17 cellular contexts compared by ENCODE assay signal in the genomic region with DNA sequence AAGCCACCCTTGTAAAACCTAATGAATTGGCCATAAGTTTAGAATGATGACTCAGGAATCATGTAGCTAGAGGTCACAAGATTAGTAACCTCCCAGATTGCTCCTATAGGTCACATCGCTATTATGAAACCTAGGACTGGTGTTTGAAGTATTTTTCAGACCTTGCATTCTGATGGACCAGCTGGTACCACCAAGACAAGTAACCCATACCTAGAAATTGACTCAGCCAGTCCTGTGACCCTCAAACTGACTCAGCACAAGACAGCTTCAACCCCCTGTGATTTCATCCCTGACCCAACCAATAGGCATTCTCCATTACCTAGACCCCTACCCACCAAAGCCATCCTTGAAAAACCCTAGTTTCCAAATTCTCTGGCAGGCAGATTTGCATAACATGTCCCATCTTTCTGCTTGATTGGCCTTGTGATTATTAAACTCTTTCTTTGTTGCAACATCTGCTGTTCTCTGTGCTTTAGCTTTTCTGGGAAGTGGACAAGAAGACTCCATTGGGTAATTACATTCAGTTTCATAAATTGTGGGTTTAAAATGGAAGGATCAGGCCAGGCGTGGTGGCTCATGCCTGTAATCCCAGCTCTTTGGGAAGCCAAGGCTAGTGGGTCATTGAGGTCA.
DNase-seq lines count a peak whose midpoint lies in the region; ATAC-seq and TF ChIP-seq lines count a peak whose summit lies in the region.
"Had no signal": no experiment of that assay in that cellular context is flagged by ENCODE, and none has a peak within 500 bp of the region (broad histone marks: within the 10 kb centered on the region; RNA-seq: fewer than 3 reads in every experiment).

No MANE protein-coding gene starts in this region.

- no peak overlapping the region for H3K4me3 ChIP-seq in foreskin fibroblast (ENCODE audit: low read depth in 1 of 2, low read length in 2 of 2)
- H3K4me3 ChIP-seq: SJSA1 had no signal

- DNase-seq in SIG-M5 treated with dmso at 0.1 percent for 504 hours (lab: John Stamatoyannopoulos, UW; ENCODE audit: unreplicated experiment) (peak; percentile 6), SIG-M5 (lab: John Stamatoyannopoulos, UW) (no peak), amniotic epithelial cell (ENCODE audit: low read depth) (peak; percentile 79), foreskin fibroblast (peak; percentile 67 to 72), SK-N-DZ (ENCODE audit: low spot score) (no peak)
- DNase-seq: COR-L47, DMS53, GOT3, MM.1S, NCI-H1105, NCI-H187, NCI-H446, NCI-H774 had no signal

- ATAC-seq in HG03354 (IDR thresholded peaks at IDR 0.05; ENCODE audit: poor library complexity, severe bottlenecking, unreplicated experiment) (no peak), GM21515 (IDR thresholded peaks at IDR 0.05; ENCODE audit: unreplicated experiment) (no peak), GM19452 (IDR thresholded peaks at IDR 0.05; ENCODE audit: unreplicated experiment) (no peak)

- TF ChIP-seq CTCF in foreskin fibroblast (IDR thresholded peaks at IDR 0.05; ENCODE audit: low read depth, low read length) = no peak

Comparison
In these comparisons a context has a peak if more than half of its experiments do, and no peak if none do; other contexts are left out.
1. DNase-seq: peak in SIG-M5 treated with dmso at 0.1 percent for 504 hours (single experiment), amniotic epithelial cell (single experiment) and foreskin fibroblast (2 of 2); none in SIG-M5 (single experiment) and SK-N-DZ (single experiment).